Comparison of ENCODE assay signal across 28 cellular contexts in genomic region chr22:33361581-33361980, GRCh38.
DNase-seq lines count a peak whose midpoint lies in the region; ATAC-seq, FAIRE-seq and TF ChIP-seq lines count a peak whose summit lies in the region.
"Had no signal": no experiment of that assay in that cellular context is flagged by ENCODE, and none has a peak within 500 bp of the region (broad histone marks: within the 10 kb centered on the region; RNA-seq: fewer than 3 reads in every experiment).

No MANE protein-coding gene starts in this region.

- H3K9ac ChIP-seq in BLaER1, result no peak overlapping the region

- FAIRE-seq in RCC 7860 (lab: Jason Lieb, UNC), result no peak
- FAIRE-seq: GM18507 had no signal

- peaks cover 2 to 3% of the 10 kb centered on the region in 2 donors for H3K9me3 Mint-ChIP-seq in natural killer cell
- H3K9me3 Mint-ChIP-seq: activated naive CD8-positive, alpha-beta T cell treated with anti-CD3 and anti-CD28 coated beads, Interleukin-2, amount 50 U/mL, for 24 hours had no signal

- H3K4me3 ChIP-seq in BLaER1 (no peak overlapping the region), NB4 (ENCODE audit: low read depth, low read length) (no peak overlapping the region), fibroblast of villous mesenchyme (ENCODE audit: low read depth, low read length) (no peak overlapping the region), mucosa of descending colon (no peak overlapping the region)
- H3K4me3 ChIP-seq: tibial artery had no signal

- no peak overlapping the region for H3K4me3 Mint-ChIP-seq in natural killer cell
- H3K4me3 Mint-ChIP-seq: activated CD4-positive, alpha-beta T cell treated with anti-CD3 and anti-CD28 coated beads, Interleukin-2, amount 10 ng/mL, durations not matched to agents 7 days and 5 days; activated naive CD8-positive, alpha-beta T cell treated with anti-CD3 and anti-CD28 coated beads, Interleukin-2, amount 50 U/mL, for 24 hours; brain; mesothelial cell of epicardium; nephron progenitor cell had no signal

- TF ChIP-seq CTCF in NB4 (IDR thresholded peaks at IDR 0.05; ENCODE audit: low read depth, low read length), result no peak
- no peak for TF ChIP-seq CTCF in fibroblast of villous mesenchyme (IDR thresholded peaks at IDR 0.05; ENCODE audit: insufficient read depth, low read depth, low read length)
- no peak for TF ChIP-seq CTCF in mucosa of descending colon (IDR thresholded peaks at IDR 0.05)
- TF ChIP-seq CTCF in natural killer cell (IDR thresholded peaks at IDR 0.05), result no peak

- H3K4me1 ChIP-seq in BLaER1, result peaks cover 29% of the 10 kb centered on the region
- H3K4me1 ChIP-seq in mucosa of descending colon (ENCODE audit: low read depth), result no peaks in the 10 kb centered on the region

- no peak for TF ChIP-seq POLR2A in NB4 (IDR thresholded peaks at IDR 0.05; ENCODE audit: extremely low read depth, insufficient read length)

- no peaks in the 10 kb centered on the region for H3K27me3 Mint-ChIP-seq in natural killer cell (ENCODE audit: low read depth in 2 of 2)
- H3K27me3 Mint-ChIP-seq: activated CD4-positive, alpha-beta T cell treated with anti-CD3 and anti-CD28 coated beads, Interleukin-2, amount 10 ng/mL, durations not matched to agents 7 days and 5 days; brain had no signal

- peak overlapping the region; percentile 32; the same call in 1 of the 2 replicates for H3K27ac ChIP-seq in BLaER1
- H3K27ac ChIP-seq: HL-60, tibial artery had no signal

- intact Hi-C loops in mucosa of descending colon (cut with DNase I, micrococcal nuclease), result no loop called here
- intact Hi-C loops in natural killer cell (cut with micrococcal nuclease), result no loop called here

- peaks cover 10% of the 10 kb centered on the region for H3K36me3 ChIP-seq in BLaER1
- H3K36me3 ChIP-seq in mucosa of descending colon (ENCODE audit: low read depth), result no peaks in the 10 kb centered on the region
- H3K36me3 ChIP-seq: tibial artery had no signal

- H3K27me3 ChIP-seq in BLaER1, result no peaks in the 10 kb centered on the region
- H3K27me3 ChIP-seq: tibial artery had no signal

- H3K4me2 ChIP-seq in BLaER1, result peak overlapping the region; percentile 65

- no peaks in the 10 kb centered on the region for H3K4me1 Mint-ChIP-seq in natural killer cell
- H3K4me1 Mint-ChIP-seq: activated CD4-positive, alpha-beta T cell treated with anti-CD3 and anti-CD28 coated beads, Interleukin-2, amount 10 ng/mL, durations not matched to agents 7 days and 5 days; activated naive CD8-positive, alpha-beta T cell treated with anti-CD3 and anti-CD28 coated beads, Interleukin-2, amount 50 U/mL, for 24 hours; brain; mesothelial cell of epicardium had no signal

- H4K20me1 ChIP-seq in BLaER1, result no peaks in the 10 kb centered on the region

- peak; percentile 3 for DNase-seq in NB4 (ENCODE audit: low read depth)
- DNase-seq in fibroblast of villous mesenchyme (ENCODE audit: low read depth), result peak; percentile 20
- no peak for DNase-seq in mucosa of descending colon
- no peak for DNase-seq in natural killer cell
- DNase-seq in stimulated activated CD4-positive, alpha-beta T cell treated with anti-CD3 and anti-CD28 coated beads, Interleukin-4, amount 100 ng/mL, for 1 hour, result no peak
- no peak for DNase-seq in RCC 7860 (ENCODE audit: low spot score)
- DNase-seq: activated CD4-positive, alpha-beta T cell treated with anti-CD3 and anti-CD28 coated beads, Interleukin-2, amount 10 ng/mL, durations not matched to agents 7 days and 5 days; activated CD8-positive, alpha-beta memory T cell treated with anti-CD3 and anti-CD28 coated beads, Interleukin-2, amount 50 U/mL, for 4 hours; activated effector memory CD4-positive, alpha-beta T cell treated with Interleukin-2 at 50 U/mL for 16 hours; activated naive CD8-positive, alpha-beta T cell treated with anti-CD3 and anti-CD28 coated beads, Interleukin-2, amount 50 U/mL, for 24 hours; Calu3; hypothalamus; NCI-H1417 treated with DMSO at 0.1 percent for 48 hours; NCI-H2171; NCI-H774; nephron progenitor cell; posterior cingulate gyrus; SHP77; stimulated activated CD4-positive, alpha-beta T cell treated with anti-CD3 and anti-CD28 coated beads, Interleukin-1b, Interleukin-23, amount 100 ng/mL, for 48 hours; stimulated activated naive CD8-positive, alpha-beta T cell treated with anti-CD3 and anti-CD28 coated beads, Interleukin-15, Interleukin-2, amounts not matched to agents 100 U/mL and 50 U/mL, for 24 hours; T-helper 1 cell; tibial artery had no signal

- no peaks in the 10 kb centered on the region for H3K36me3 Mint-ChIP-seq in natural killer cell

- peaks cover 8% of the 10 kb centered on the region; the same call in 1 of the 2 replicates for H3K9me3 ChIP-seq in BLaER1
- H3K9me3 ChIP-seq in mucosa of descending colon, result no peaks in the 10 kb centered on the region
- H3K9me3 ChIP-seq: tibial artery had no signal

- no peak overlapping the region for H3K27ac Mint-ChIP-seq in natural killer cell
- H3K27ac Mint-ChIP-seq: activated CD4-positive, alpha-beta T cell treated with anti-CD3 and anti-CD28 coated beads, Interleukin-2, amount 10 ng/mL, durations not matched to agents 7 days and 5 days; activated naive CD8-positive, alpha-beta T cell treated with anti-CD3 and anti-CD28 coated beads, Interleukin-2, amount 50 U/mL, for 24 hours; brain; mesothelial cell of epicardium; nephron progenitor cell had no signal

- peak; percentile 24 for ATAC-seq in mucosa of descending colon
- ATAC-seq in natural killer cell, result no peak
- no peak for ATAC-seq in GM21576 (IDR thresholded peaks at IDR 0.05; ENCODE audit: unreplicated experiment)
- ATAC-seq: activated naive CD8-positive, alpha-beta T cell treated with anti-CD3 and anti-CD28 coated beads, Interleukin-2, amount 50 U/mL, for 24 hours; stimulated activated naive CD8-positive, alpha-beta T cell treated with anti-CD3 and anti-CD28 coated beads, Interleukin-15, Interleukin-2, amounts not matched to agents 100 U/mL and 50 U/mL, for 24 hours had no signal

Comparison
In these comparisons a context has a peak if more than half of its experiments do, and no peak if none do; other contexts are left out.
1. DNase-seq: peak in NB4 (single experiment) and fibroblast of villous mesenchyme (single experiment); none in mucosa of descending colon (0 of 3), natural killer cell (single experiment), stimulated activated CD4-positive, alpha-beta T cell treated with anti-CD3 and anti-CD28 coated beads, Interleukin-4, amount 100 ng/mL, for 1 hour (single experiment) and RCC 7860 (single experiment).